In the genomic region with DNA sequence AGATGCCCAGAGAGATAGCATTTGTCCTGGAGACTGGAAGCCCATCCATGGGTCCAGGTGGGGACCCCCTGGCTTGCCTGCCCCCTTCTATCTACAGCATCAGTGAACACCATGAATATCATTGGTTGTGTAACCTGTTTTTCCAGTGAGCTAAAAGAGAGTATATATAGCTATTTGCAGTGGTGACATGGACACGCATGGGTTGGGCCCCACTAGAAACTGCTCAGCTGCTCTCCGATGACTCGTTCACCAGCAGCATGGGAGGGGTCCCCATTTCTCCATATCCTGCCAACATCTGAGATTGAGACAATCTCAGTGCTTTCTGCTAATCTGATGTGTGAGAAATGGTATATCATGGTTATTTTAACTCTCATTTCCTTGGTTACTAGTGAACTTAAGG, we compare ENCODE assay signal across 15 cellular contexts. TPM values are rescaled to one million over a fixed set of nuclear protein-coding genes. Genes with fewer than 3 reads are reported as not detected.
A peak's percentile ranks its signal among the peaks of the same experiment; 100 is the strongest.
DNase-seq lines count a peak whose midpoint lies in the region; ATAC-seq and TF ChIP-seq lines count a peak whose summit lies in the region.
"Had no signal": no experiment of that assay in that cellular context is flagged by ENCODE, and none has a peak within 500 bp of the region (broad histone marks: within the 10 kb centered on the region; RNA-seq: fewer than 3 reads in every experiment).

No MANE protein-coding gene starts in this region.

- no peaks in the 10 kb centered on the region for H3K27me3 Mint-ChIP-seq in T-cell
- H3K27me3 Mint-ChIP-seq: effector memory CD8-positive, alpha-beta T cell had no signal

- H3K27ac Mint-ChIP-seq in T-cell: peak overlapping the region; percentile 56 to 84
- H3K27ac Mint-ChIP-seq: effector memory CD8-positive, alpha-beta T cell had no signal

- peak in 2 of 4 experiments; percentile 61 to 65 for ATAC-seq in T-cell (replicated peaks in 1 of 4)
- no peak for ATAC-seq in Right ventricle myocardium inferior
- ATAC-seq: effector memory CD8-positive, alpha-beta T cell had no signal

- intact Hi-C loops in Right ventricle myocardium inferior (cut with DNase I): no loop called here

- POLR2A ChIA-PET in T-cell (lab: Charles Lee): interaction anchor here in 1 of 2 donors (0.9 to 1.6 kb wide), 2 partner anchors 27 to 29 kb away, joined by 3 read pairs; no protein-coding TSS in a partner anchor

- DNase-seq in stimulated activated CD4-positive, alpha-beta T cell treated with anti-CD3 and anti-CD28 coated beads, Interleukin-2, amount 100 ng/mL, for 4 hours (ENCODE audit: low read depth): peak; percentile 46
- DNase-seq in stimulated activated CD4-positive, alpha-beta T cell treated with anti-CD3 and anti-CD28 coated beads, Interleukin-2, amount 100 ng/mL, for 48 hours: no peak
- DNase-seq in T-cell (peak in 9 of 34 experiments; percentile 37 to 57 (median 50)), fibroblast of pulmonary artery (ENCODE audit: low read depth) (peak; percentile 16), GM19238 (ENCODE audit: insufficient read length, low spot score) (no peak), NCI-H1105 (lab: John Stamatoyannopoulos, UW) (no peak), Right ventricle myocardium inferior (ENCODE audit: missing footprints) (no peak), NCI-H2227 (lab: John Stamatoyannopoulos, UW; ENCODE audit: unreplicated experiment) (no peak)
- DNase-seq: brain microvascular endothelial cell; effector memory CD8-positive, alpha-beta T cell; islet precursor cell; NCI-H1930; posterior cingulate gyrus had no signal

- H3K4me1 Mint-ChIP-seq in T-cell: peaks cover 36 to 67% (median 59%) of the 10 kb centered on the region in 3 donors

- H3K4me3 ChIP-seq in fibroblast of pulmonary artery (replicated peaks; ENCODE audit: low read depth, low read length): no peak overlapping the region

- no peak overlapping the region for H3K4me3 Mint-ChIP-seq in T-cell
- H3K4me3 Mint-ChIP-seq: effector memory CD8-positive, alpha-beta T cell had no signal

- peaks cover 5% of the 10 kb centered on the region for H3K36me3 Mint-ChIP-seq in T-cell

- no peaks in the 10 kb centered on the region for H3K9me3 Mint-ChIP-seq in T-cell
- H3K9me3 Mint-ChIP-seq: effector memory CD8-positive, alpha-beta T cell had no signal

- no peak for TF ChIP-seq CTCF in fibroblast of pulmonary artery (IDR thresholded peaks at IDR 0.05; ENCODE audit: low read length, missing control alignments)

- CTCF ChIA-PET in T-cell (lab: Charles Lee): interaction anchor here in 1 of 2 donors (0.5 to 1.2 kb wide), 3 partner anchors 17 to 25 kb away, joined by 3 to 4 read pairs (median 4); no protein-coding TSS in a partner anchor

RNA-seq across cellular contexts. Expression of a gene that starts 4.0 kb away (rescaled TPM):
- total RNA-seq in T-cell (100 to 1,000 TPM in 3 of 5 donors, 10 to 100 TPM in 2; 48.2 to 117 (median 107) TPM), Right ventricle myocardium inferior (0.51 TPM)
- total RNA-seq: glomerular endothelial cell, SK-MEL-5 had no signal

RNA-seq across cellular contexts. Expression of a gene that starts 57.0 kb away (rescaled TPM):
- total RNA-seq in T-cell (10 to 100 TPM; 25.2 to 32.1 (median 26.6) TPM), Right ventricle myocardium inferior (15.3 TPM)

Comparison
In these comparisons a context has a peak if more than half of its experiments do, and no peak if none do; other contexts are left out.
1. DNase-seq: peak in stimulated activated CD4-positive, alpha-beta T cell treated with anti-CD3 and anti-CD28 coated beads, Interleukin-2, amount 100 ng/mL, for 4 hours (single experiment) and fibroblast of pulmonary artery (single experiment); none in stimulated activated CD4-positive, alpha-beta T cell treated with anti-CD3 and anti-CD28 coated beads, Interleukin-2, amount 100 ng/mL, for 48 hours (0 of 2), GM19238 (single experiment), NCI-H1105 (single experiment), Right ventricle myocardium inferior (single experiment) and NCI-H2227 (single experiment).
2. RNA of a gene that starts 4.0 kb away (total RNA-seq): 48.2 to 117 TPM in T-cell; 0.51 TPM in Right ventricle myocardium inferior (single experiment); every median in the first group is over 10 times any median in the second.